19 cellular contexts compared by ENCODE assay signal in genomic region chr6:161536141-161536735, GRCh38.
DNase-seq lines count a peak whose midpoint lies in the region; TF ChIP-seq lines count a peak whose summit lies in the region.
"Had no signal": no experiment of that assay in that cellular context is flagged by ENCODE, and none has a peak within 500 bp of the region (broad histone marks: within the 10 kb centered on the region; RNA-seq: fewer than 3 reads in every experiment).

No MANE protein-coding gene starts in this region.

- H3K4me3 Mint-ChIP-seq in glutamatergic neuron (ENCODE audit: unreplicated experiment), result no peak overlapping the region
- H3K4me3 Mint-ChIP-seq: HFFc6; T-helper 2 cell treated with Interferon-gamma antibody and Interleukin-4, amounts not matched to agents 5 μg/mL and 100 μg/mL, for 36 hours had no signal

- H3K27me3 Mint-ChIP-seq in glutamatergic neuron (ENCODE audit: unreplicated experiment), result no peaks in the 10 kb centered on the region

- DNase-seq in NCI-H748 (lab: John Stamatoyannopoulos, UW; ENCODE audit: unreplicated experiment) (peak; percentile 58), NCI-H748 treated with DMSO at 0.1 percent for 48 hours (lab: John Stamatoyannopoulos, UW) (no peak), NCI-H146 (lab: John Stamatoyannopoulos, UW) (peak; percentile 99), iris pigment epithelial cell (ENCODE audit: low read depth) (peak; percentile 8), stromal cell of bone marrow (ENCODE audit: low read depth) (peak; percentile 6), glutamatergic neuron (no peak), nucleus accumbens (lab: John Stamatoyannopoulos, UW) (no peak), NCI-H345 treated with DMSO at 0.1 percent for 48 hours (lab: John Stamatoyannopoulos, UW; ENCODE audit: unreplicated experiment) (no peak)
- DNase-seq: 8988T; activated effector memory CD4-positive, alpha-beta T cell treated with anti-CD3 and anti-CD28 coated beads, Interleukin-2, amount 50 U/mL, for 16 hours; cortex of kidney; DMS79 treated with DMSO at 0.1 percent for 48 hours; head of caudate nucleus; HFFc6; KBM-7; NCI-H526; substantia nigra; WERI-Rb-1 had no signal

- no peaks in the 10 kb centered on the region for H3K36me3 Mint-ChIP-seq in glutamatergic neuron (ENCODE audit: unreplicated experiment)

- H3K4me1 Mint-ChIP-seq in glutamatergic neuron (ENCODE audit: low read depth, unreplicated experiment), result no peaks in the 10 kb centered on the region

- no peak for TF ChIP-seq CTCF in glutamatergic neuron (IDR thresholded peaks at IDR 0.05; ENCODE audit: partially characterized antibody, unreplicated experiment)

- no peaks in the 10 kb centered on the region for H3K9me3 Mint-ChIP-seq in glutamatergic neuron (ENCODE audit: unreplicated experiment)
- H3K9me3 Mint-ChIP-seq: T-helper 2 cell treated with Interferon-gamma antibody and Interleukin-4, amounts not matched to agents 5 μg/mL and 100 μg/mL, for 36 hours had no signal

- H3K27ac Mint-ChIP-seq in glutamatergic neuron (ENCODE audit: unreplicated experiment), result no peak overlapping the region
- H3K27ac Mint-ChIP-seq: HFFc6; T-helper 2 cell treated with Interferon-gamma antibody and Interleukin-4, amounts not matched to agents 5 μg/mL and 100 μg/mL, for 36 hours had no signal

Comparison
In these comparisons a context has a peak if more than half of its experiments do, and no peak if none do; other contexts are left out.
1. DNase-seq: peak in NCI-H748 (single experiment), NCI-H146 (single experiment), iris pigment epithelial cell (single experiment) and stromal cell of bone marrow (single experiment); none in NCI-H748 treated with DMSO at 0.1 percent for 48 hours (single experiment), glutamatergic neuron (single experiment), nucleus accumbens (0 of 56) and NCI-H345 treated with DMSO at 0.1 percent for 48 hours (single experiment).